In genomic region chr2:3535467-3535793, GRCh38 we compare ENCODE assay signal across 10 cellular contexts. TPM values are rescaled to one million over a fixed set of nuclear protein-coding genes. Genes with fewer than 3 reads are reported as not detected.
A peak's percentile ranks its signal among the peaks of the same experiment; 100 is the strongest.
DNase-seq lines count a peak whose midpoint lies in the region; ATAC-seq lines count a peak whose summit lies in the region.
"Had no signal": no experiment of that assay in that cellular context is flagged by ENCODE, and none has a peak within 500 bp of the region (broad histone marks: within the 10 kb centered on the region; RNA-seq: fewer than 3 reads in every experiment).

No MANE protein-coding gene starts in this region.

- peaks cover 3% of the 10 kb centered on the region for H3K36me3 Mint-ChIP-seq in activated naive CD4-positive, alpha-beta T cell treated with anti-CD3 and anti-CD28 coated beads, Interleukin-2, amount 10 ng/mL, durations not matched to agents 7 days and 5 days

- H3K27me3 ChIP-seq in muscle layer of duodenum (ENCODE audit: low read depth, low read length) = no peaks in the 10 kb centered on the region

- H3K4me1 ChIP-seq in muscle layer of duodenum (ENCODE audit: control insufficient read depth in 1 of 2, insufficient read depth in 2 of 2, low read length in 2 of 2) (peaks cover 4 to 29% of the 10 kb centered on the region in 2 donors), urinary bladder (ENCODE audit: insufficient read depth) (no peaks in the 10 kb centered on the region)

- CTCF ChIA-PET in activated naive CD4-positive, alpha-beta T cell treated with anti-CD3 and anti-CD28 coated beads, Interleukin-2, amount 10 ng/mL, durations not matched to agents 7 days and 5 days (lab: Charles Lee) = interaction anchor here (2.0 kb wide), 1 partner anchor 11 kb away, joined by 7 read pairs; no protein-coding TSS in a partner anchor

- H3K4me3 ChIP-seq in muscle layer of duodenum (ENCODE audit: low read depth in 1 of 2, low read length in 2 of 2) = peak overlapping the region; percentile 59 to 64
- H3K4me3 ChIP-seq in urinary bladder (ENCODE audit: low read depth, low read length) = peak overlapping the region; percentile 29

- H3K4me3 Mint-ChIP-seq in activated naive CD4-positive, alpha-beta T cell treated with anti-CD3 and anti-CD28 coated beads, Interleukin-2, amount 10 ng/mL, durations not matched to agents 7 days and 5 days = peak overlapping the region; percentile 70

- peaks cover 5% of the 10 kb centered on the region for H3K4me1 Mint-ChIP-seq in activated naive CD4-positive, alpha-beta T cell treated with anti-CD3 and anti-CD28 coated beads, Interleukin-2, amount 10 ng/mL, durations not matched to agents 7 days and 5 days
- H3K4me1 Mint-ChIP-seq: activated naive CD4-positive, alpha-beta T cell treated with anti-CD3 and anti-CD28 coated beads, Interleukin-2, amount 50 U/mL, for 24 hours had no signal

- DNase-seq in activated naive CD4-positive, alpha-beta T cell treated with anti-CD3 and anti-CD28 coated beads, Interleukin-2, amount 10 ng/mL, durations not matched to agents 7 days and 5 days = no peak
- no peak for DNase-seq in activated naive CD4-positive, alpha-beta T cell treated with Interleukin-2 at 50 U/mL for 16 hours
- DNase-seq in caudate nucleus (lab: John Stamatoyannopoulos, UW) (no peak), SW 1271 (lab: John Stamatoyannopoulos, UW) (no peak), GDM1 (lab: John Stamatoyannopoulos, UW) (no peak)
- DNase-seq: midbrain had no signal

- H3K9me3 Mint-ChIP-seq in activated naive CD4-positive, alpha-beta T cell treated with anti-CD3 and anti-CD28 coated beads, Interleukin-2, amount 10 ng/mL, durations not matched to agents 7 days and 5 days = no peaks in the 10 kb centered on the region
- H3K9me3 Mint-ChIP-seq: activated naive CD4-positive, alpha-beta T cell treated with anti-CD3 and anti-CD28 coated beads, Interleukin-2, amount 50 U/mL, for 24 hours had no signal

- H3K27ac ChIP-seq in caudate nucleus (ENCODE audit: low read depth, low read length) (peak overlapping the region; percentile 91), muscle layer of duodenum (ENCODE audit: low read length) (peak overlapping the region; percentile 94), urinary bladder (ENCODE audit: low read depth) (peak overlapping the region; percentile 97)

- ATAC-seq in GM21825 (IDR thresholded peaks at IDR 0.05; ENCODE audit: unreplicated experiment) = no peak

- no peaks in the 10 kb centered on the region for H3K27me3 Mint-ChIP-seq in activated naive CD4-positive, alpha-beta T cell treated with anti-CD3 and anti-CD28 coated beads, Interleukin-2, amount 10 ng/mL, durations not matched to agents 7 days and 5 days
- H3K27me3 Mint-ChIP-seq: activated naive CD4-positive, alpha-beta T cell treated with anti-CD3 and anti-CD28 coated beads, Interleukin-2, amount 50 U/mL, for 24 hours had no signal

- H3K9me3 ChIP-seq in muscle layer of duodenum (ENCODE audit: control insufficient read depth in 1 of 2, low read length in 2 of 2) = no peaks in the 10 kb centered on the region

- 55% methylated on average over 5 of the region's 5 CpGs for WGBS in urinary bladder

- no peak overlapping the region for H3K27ac Mint-ChIP-seq in activated naive CD4-positive, alpha-beta T cell treated with anti-CD3 and anti-CD28 coated beads, Interleukin-2, amount 10 ng/mL, durations not matched to agents 7 days and 5 days
- H3K27ac Mint-ChIP-seq: activated naive CD4-positive, alpha-beta T cell treated with anti-CD3 and anti-CD28 coated beads, Interleukin-2, amount 50 U/mL, for 24 hours had no signal

- peaks cover 4 to 19% of the 10 kb centered on the region in 2 donors for H3K36me3 ChIP-seq in muscle layer of duodenum (ENCODE audit: control insufficient read depth in 1 of 2, insufficient read depth in 2 of 2, low read length in 2 of 2)
- H3K36me3 ChIP-seq in urinary bladder (ENCODE audit: insufficient read depth) = no peaks in the 10 kb centered on the region

RNA-seq across cellular contexts. Expression of gene ADI1, which starts 16.1 kb away (rescaled TPM):
- total RNA-seq in urinary bladder = 41.9 TPM
- 78.3 TPM for polyA plus RNA-seq in urinary bladder

RNA-seq across cellular contexts. Expression of gene RNASEH1, which starts 22.7 kb away (rescaled TPM):
- total RNA-seq in urinary bladder = 18.1 TPM
- 22.2 TPM for polyA plus RNA-seq in urinary bladder

RNA-seq across cellular contexts. Expression of gene RPS7, which starts 39.6 kb away (rescaled TPM):
- 1,697 TPM for total RNA-seq in urinary bladder
- 1,568 TPM for polyA plus RNA-seq in urinary bladder

RNA-seq across cellular contexts. Expression of gene COLEC11, which starts 59.5 kb away (rescaled TPM):
- 2.9 TPM for total RNA-seq in urinary bladder
- 23.1 TPM for polyA plus RNA-seq in urinary bladder
